ENCODE assay signal across 8 cellular contexts in the genomic region with DNA sequence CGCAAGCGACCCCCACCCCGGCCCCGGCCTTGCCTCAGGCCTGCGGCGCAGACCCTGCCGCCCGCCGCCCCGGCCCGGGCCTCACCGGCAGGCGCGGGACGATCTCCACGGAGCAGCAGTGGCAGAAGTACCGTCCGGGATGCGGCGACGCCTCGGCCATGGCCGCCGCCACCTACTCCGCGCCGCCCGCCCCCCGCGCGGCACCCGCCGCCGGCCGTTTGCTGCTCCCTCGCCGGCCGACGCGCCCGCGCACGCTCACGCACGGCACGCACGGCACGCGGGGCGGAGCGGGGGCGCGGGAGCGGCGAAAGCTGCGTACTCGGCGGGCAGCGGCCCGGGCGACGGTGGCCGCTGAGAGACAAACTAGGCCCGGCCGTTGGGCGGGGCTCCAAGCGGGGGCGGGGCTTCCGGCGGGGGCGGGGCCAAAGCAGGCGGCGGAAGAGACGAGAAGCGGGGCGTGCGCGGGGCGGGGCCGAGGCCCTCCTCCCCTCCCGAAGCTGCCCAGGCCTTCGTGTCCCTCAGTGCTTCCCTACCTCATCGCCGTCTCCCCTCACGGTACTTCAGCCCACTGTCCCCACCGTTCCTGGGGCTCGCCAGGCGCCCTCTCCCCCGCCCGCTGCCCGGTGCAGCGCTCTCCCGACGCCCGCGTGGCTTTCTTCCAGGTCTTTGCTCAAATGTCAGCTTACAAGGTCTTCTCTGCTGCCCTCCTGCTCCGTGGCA. TPM values are rescaled to one million over a fixed set of nuclear protein-coding genes. Genes with fewer than 3 reads are reported as not detected.
DNase-seq lines count a peak whose midpoint lies in the region; FAIRE-seq and TF ChIP-seq lines count a peak whose summit lies in the region.

A gene (minus strand): TSS at position 253 of the 720 bp plus-strand sequence. CDS start 93 bp downstream, at position 160.

- no peak within 1 kb of the TSS for H2BK20ac ChIP-seq in H9 (ENCODE audit: low read depth, low read length, poor library complexity, severe bottlenecking)

- H3K4me2 ChIP-seq in H9 (ENCODE audit: insufficient read depth, insufficient read length, low read length) = peak within 1 kb of the TSS; percentile 69
- peak within 1 kb of the TSS; percentile 92 for H3K4me2 ChIP-seq in neuronal stem cell (ENCODE audit: insufficient read depth, low read length, poor library complexity, severe bottlenecking)

- H2AK5ac ChIP-seq in H9 (ENCODE audit: insufficient read length, low read length) = no peak within 1 kb of the TSS
- peak within 1 kb of the TSS; percentile 98 for H2AK5ac ChIP-seq in neuronal stem cell (ENCODE audit: low read depth, low read length)

- H2BK5ac ChIP-seq in H9 (ENCODE audit: insufficient read length, low read length) (no peak within 1 kb of the TSS), neuronal stem cell (ENCODE audit: low read length) (peak within 1 kb of the TSS; percentile 95)

- peak within 1 kb of the TSS in 1 of 3 experiments; percentile 53; a peak in 1 of 7 replicates for H3K27ac Mint-ChIP-seq in H9

- H3K4me3 Mint-ChIP-seq in H9 = peak within 1 kb of the TSS; percentile 76 to 85

- H2BK120ac ChIP-seq in H9 (ENCODE audit: low read depth, low read length, poor library complexity, severe bottlenecking) (no peak within 1 kb of the TSS), neuronal stem cell (ENCODE audit: low read depth, low read length) (no peak within 1 kb of the TSS)

- peaks cover 44% of the 10 kb centered on the region; the same call in 1 of the 2 replicates for H3K79me2 ChIP-seq in H9 (ENCODE audit: insufficient read depth, low read length)

- H2BK15ac ChIP-seq in H9 (ENCODE audit: low read depth, low read length) (no peak within 1 kb of the TSS), neuronal stem cell (ENCODE audit: low read length) (peak within 1 kb of the TSS; percentile 78)

- H4K8ac ChIP-seq in H9 (replicated peaks; ENCODE audit: insufficient read length, low read depth, low read length) (no peak within 1 kb of the TSS), neuronal stem cell (ENCODE audit: low read depth, low read length) (no peak within 1 kb of the TSS)

- H3K79me1 ChIP-seq in H9 (ENCODE audit: insufficient read depth, low read depth, low read length, poor library complexity, severe bottlenecking) (peaks cover 2% of the 10 kb centered on the region), neuronal stem cell (ENCODE audit: low read depth, low read length) (peaks cover 41% of the 10 kb centered on the region)

- H3K4ac ChIP-seq in H9 (ENCODE audit: low read depth, low read length) (no peak within 1 kb of the TSS), neuronal stem cell (ENCODE audit: low read length) (peak within 1 kb of the TSS; percentile 37)

- peaks cover 19% of the 10 kb centered on the region for H3K27me3 Mint-ChIP-seq in H9 (ENCODE audit: low read depth)

- H4K20me1 ChIP-seq in H9 (ENCODE audit: control insufficient read depth, insufficient read depth, insufficient read length) = peaks cover 6% of the 10 kb centered on the region

- H3K18ac ChIP-seq in H9 (ENCODE audit: insufficient read length, low read depth, low read length) = no peak within 1 kb of the TSS
- H3K18ac ChIP-seq in neuronal stem cell (ENCODE audit: low read length) = peak within 1 kb of the TSS; percentile 99

- H2AFZ ChIP-seq in H9 (ENCODE audit: low read length) (no peak within 1 kb of the TSS), neuronal stem cell (ENCODE audit: low read length) (peak within 1 kb of the TSS; percentile 92)

- no peak for TF ChIP-seq CTCF in H9 (conservative IDR thresholded peaks at IDR 0.05)

- no peak for FAIRE-seq in frontal cortex (lab: Jason Lieb, UNC)

- H3K23ac ChIP-seq in H9 (ENCODE audit: insufficient read length, low read depth, low read length) (no peak within 1 kb of the TSS), neuronal stem cell (ENCODE audit: low read depth, low read length, poor library complexity) (peak within 1 kb of the TSS; percentile 69)

- H3K4me3 ChIP-seq in neuronal stem cell (ENCODE audit: low read length in 2 of 2) = peak within 1 kb of the TSS; percentile 71 to 95
- H3K4me3 ChIP-seq in subcutaneous abdominal adipose tissue (ENCODE audit: low read depth in 1 of 5, low read length in 5 of 5) = peak within 1 kb of the TSS; percentile 65 to 87 (median 78)

- H2BK12ac ChIP-seq in H9 (ENCODE audit: insufficient read length, low read depth, low read length) (no peak within 1 kb of the TSS), neuronal stem cell (ENCODE audit: low read length) (no peak within 1 kb of the TSS)

- DNase-seq in Daoy (ENCODE audit: low read depth) = peak; percentile 95
- peak; percentile 91 for DNase-seq in H9
- DNase-seq in MV-4-11 (lab: John Stamatoyannopoulos, UW) = peak; percentile 91
- peak; percentile 89 for DNase-seq in SK-N-DZ (ENCODE audit: low spot score)
- peak; percentile 91 for DNase-seq in activated naive CD4-positive, alpha-beta T cell treated with Interleukin-2 at 50 U/mL for 16 hours
- DNase-seq in frontal cortex (ENCODE audit: low spot score in 2 of 2) = peak; percentile 99
- peak; percentile 86 for DNase-seq in neuronal stem cell (ENCODE audit: low spot score)

- H4K91ac ChIP-seq in H9 (ENCODE audit: insufficient read length, low read depth, low read length) (no peak within 1 kb of the TSS), neuronal stem cell (ENCODE audit: low read depth, low read length, poor library complexity) (no peak within 1 kb of the TSS)

- H3K4me1 Mint-ChIP-seq in H9 = peaks cover 13 to 18% of the 10 kb centered on the region in 2 experiments

- H3T11ph ChIP-seq in H9 (ENCODE audit: low read length) = no peak within 1 kb of the TSS

- H3K23me2 ChIP-seq in H9 (ENCODE audit: insufficient read length, low read depth, low read length, poor library complexity, severe bottlenecking) = peaks cover 7% of the 10 kb centered on the region

- no peak within 1 kb of the TSS for H3K27ac ChIP-seq in H9 (ENCODE audit: insufficient read length, low read depth, low read length)
- peak within 1 kb of the TSS; percentile 76 for H3K27ac ChIP-seq in neuronal stem cell (replicated peaks; ENCODE audit: low read length)
- H3K27ac ChIP-seq in subcutaneous abdominal adipose tissue (ENCODE audit: low read depth, low read length) = peak within 1 kb of the TSS; percentile 88

- WGBS in H9 (ENCODE audit: extremely low coverage, insufficient read length, low lambda C conversion rate) = no CpG with 5 or more reads among the region's 97 CpGs
- WGBS in neuronal stem cell (ENCODE audit: extremely low coverage in 2 of 2, insufficient read length in 2 of 2, insufficient replicate concordance in 1 of 2), 2 donors = no CpG with 5 or more reads among the region's 97 CpGs

- peak within 1 kb of the TSS; percentile 71 for H3K14ac ChIP-seq in H9 (ENCODE audit: insufficient read depth, low read length)
- H3K14ac ChIP-seq in neuronal stem cell (ENCODE audit: low read length) = peak within 1 kb of the TSS; percentile 99

- H3K27me3 ChIP-seq in H9 (ENCODE audit: insufficient read depth, low read length) (no peaks in the 10 kb centered on the region), neuronal stem cell (ENCODE audit: control insufficient read depth in 3 of 3, insufficient read depth in 3 of 3, low read depth in 1 of 3, low read length in 3 of 3) (peaks cover 0 to 2% (median 0%) of the 10 kb centered on the region in 3 experiments), subcutaneous abdominal adipose tissue (ENCODE audit: control insufficient read depth in 5 of 5, insufficient read depth in 4 of 5, low read length in 5 of 5) (no peaks in the 10 kb centered on the region)

- H3K36me3 Mint-ChIP-seq in H9 (ENCODE audit: insufficient read depth in 1 of 3, low read depth in 3 of 3) = peaks cover 0 to 2% (median 0%) of the 10 kb centered on the region in 3 experiments; a peak in 3 of 7 replicates

- no peak within 1 kb of the TSS for H3K56ac ChIP-seq in H9 (ENCODE audit: insufficient read length, low read depth, low read length)

- H3K9ac ChIP-seq in H9 (ENCODE audit: extremely low read depth, insufficient read length, low read length) (peak within 1 kb of the TSS; percentile 73), neuronal stem cell (ENCODE audit: low read depth, low read length, poor library complexity) (peak within 1 kb of the TSS; percentile 99), subcutaneous abdominal adipose tissue (ENCODE audit: low read length in 5 of 5) (peak within 1 kb of the TSS; percentile 63 to 88 (median 81))

- H3K36me3 ChIP-seq in neuronal stem cell (replicated peaks in 1 of 2; ENCODE audit: control insufficient read depth in 2 of 2, insufficient read depth in 2 of 2, low read length in 2 of 2) (peaks cover 3 to 6% of the 10 kb centered on the region in 2 donors), subcutaneous abdominal adipose tissue (ENCODE audit: control insufficient read depth in 5 of 5, insufficient read depth in 5 of 5, low read length in 5 of 5) (peaks cover 0 to 5% (median 4%) of the 10 kb centered on the region in 5 donors)

- peaks cover 4 to 10% of the 10 kb centered on the region in 2 experiments; a peak in 3 of 5 replicates for H3K9me3 Mint-ChIP-seq in H9

- H3K9me3 ChIP-seq in H9 (ENCODE audit: control insufficient read depth, low read depth, low read length) = no peaks in the 10 kb centered on the region
- H3K9me3 ChIP-seq in neuronal stem cell (replicated peaks in 1 of 2; ENCODE audit: control insufficient read depth in 2 of 2, insufficient read depth in 1 of 2, low read depth in 1 of 2, low read length in 2 of 2) = peaks cover 9 to 10% of the 10 kb centered on the region in 2 donors
- H3K9me3 ChIP-seq in subcutaneous abdominal adipose tissue (ENCODE audit: control insufficient read depth in 5 of 5, low read length in 5 of 5) = no peaks in the 10 kb centered on the region

- H4K5ac ChIP-seq in H9 (ENCODE audit: insufficient read length, low read depth, low read length) = no peak within 1 kb of the TSS

- H3K4me1 ChIP-seq in H9 (ENCODE audit: insufficient read depth, low read length) (no peaks in the 10 kb centered on the region; the same call in 1 of the 2 replicates), neuronal stem cell (ENCODE audit: control insufficient read depth in 2 of 2, insufficient read depth in 1 of 2, low read depth in 1 of 2, low read length in 2 of 2) (peaks cover 14 to 16% of the 10 kb centered on the region in 2 donors), subcutaneous abdominal adipose tissue (ENCODE audit: control insufficient read depth in 5 of 5, insufficient read depth in 5 of 5, low read length in 5 of 5) (peaks cover 7 to 73% (median 65%) of the 10 kb centered on the region in 5 donors)

RNA-seq across cellular contexts. Expression of the gene that starts here (rescaled TPM):
- total RNA-seq in Daoy (2014; rRNA removed; shearing (Covaris generic)) = 58.2 and 62.7 TPM in 2 replicates
- total RNA-seq in H9 (2021) (78.0 and 81.9 TPM in 2 replicates), frontal cortex (17.5 TPM)
- polyA plus RNA-seq in SK-N-DZ (2014; cell fraction: cytosol; rRNA removed) = 60.8 and 67.6 TPM in 2 replicates
- polyA plus RNA-seq in SK-N-DZ (2014; cell fraction: nucleus; rRNA removed) = 98.8 and 99.8 TPM in 2 replicates
- 59.4 TPM for polyA plus RNA-seq in neuronal stem cell (2013, experiment 1 of 2)
- 57.6 TPM for polyA plus RNA-seq in neuronal stem cell (2013, experiment 2 of 2)
